35 cellular contexts compared by ENCODE assay signal in the genomic region with DNA sequence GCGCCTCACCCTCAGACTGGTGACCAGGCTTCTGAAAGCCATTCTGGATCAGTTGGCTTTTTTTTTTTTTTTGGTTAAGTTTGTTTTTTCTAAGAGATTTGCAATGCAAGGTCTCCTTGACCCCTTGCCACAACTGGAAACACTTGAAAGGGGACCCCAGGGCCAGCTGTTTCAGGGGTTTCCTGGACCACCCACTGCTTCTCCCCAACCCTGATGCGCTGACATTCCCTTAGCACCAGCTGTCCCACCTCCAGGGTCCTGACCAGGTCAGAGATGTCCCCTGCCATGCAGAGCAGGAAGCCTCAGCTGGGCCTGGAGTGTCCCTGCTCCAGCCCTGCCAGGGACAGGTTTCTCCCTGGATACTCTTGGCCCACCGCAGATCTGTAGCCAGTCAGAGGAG. TPM values are rescaled to one million over a fixed set of nuclear protein-coding genes. Genes with fewer than 3 reads are reported as not detected.
"Had no signal": no experiment of that assay in that cellular context is flagged by ENCODE, and none has a peak within 500 bp of the region (broad histone marks: within the 10 kb centered on the region; RNA-seq: fewer than 3 reads in every experiment).

No MANE protein-coding gene starts in this region.

- H3K4me3 ChIP-seq: ascending aorta, cardiac muscle cell had no signal

- H3K9me3 Mint-ChIP-seq: activated B cell treated with CpG ODN at 0.5 μM for 24 hours; activated CD4-positive, alpha-beta memory T cell treated with anti-CD3 and anti-CD28 coated beads for 36 hours; activated CD4-positive, alpha-beta T cell treated with anti-CD3 and anti-CD28 coated beads, Interleukin-2, amount 10 ng/mL, durations not matched to agents 24 days and 14 days; activated CD8-positive, alpha-beta T cell treated with anti-CD3 and anti-CD28 coated beads for 36 hours; activated naive CD4-positive, alpha-beta T cell treated with anti-CD3 and anti-CD28 coated beads, Interleukin-2, amount 10 ng/mL, durations not matched to agents 7 days and 5 days; activated naive CD4-positive, alpha-beta T cell treated with anti-CD3 and anti-CD28 coated beads, Interleukin-2, amount 50 U/mL, for 24 hours; activated naive CD8-positive, alpha-beta T cell treated with anti-CD3 and anti-CD28 coated beads, Interleukin-2, amount 10 ng/mL, durations not matched to agents 7 days and 5 days; activated naive CD8-positive, alpha-beta T cell treated with anti-CD3 and anti-CD28 coated beads, Interleukin-2, amount 50 U/mL, for 24 hours; activated T-cell treated with anti-CD3 and anti-CD28 coated beads, Interleukin-2, amount 50 U/mL, for 4 hours; activated T-cell treated with anti-CD3 and anti-CD28 coated beads, Interleukin-2, amount 50 U/mL, for 72 hours; activated T-helper 1 cell treated with anti-CD3 and anti-CD28 coated beads, Interleukin-12 subunit alpha, Interleukin-12 subunit beta, Interleukin-2, Interleukin-4 antibody, amounts not matched to agents 30 ng/mL and 10 ng/mL and 1 ng/mL, durations not matched to agents 14 hours and 24 hours and 36 hours; activated T-helper 17 cell treated with anti-CD3 and anti-CD28 coated beads, Interleukin-2, amount 50 U/mL, for 72 hours; brain; central memory CD8-positive, alpha-beta T cell; T-helper 2 cell treated with Interferon-gamma antibody and Interleukin-4, amounts not matched to agents 5 μg/mL and 100 μg/mL, for 36 hours had no signal

- H3K27me3 Mint-ChIP-seq: activated CD4-positive, alpha-beta memory T cell treated with anti-CD3 and anti-CD28 coated beads for 36 hours; activated CD4-positive, alpha-beta T cell treated with anti-CD3 and anti-CD28 coated beads, Interleukin-2, amount 10 ng/mL, durations not matched to agents 24 days and 14 days; activated CD8-positive, alpha-beta T cell treated with anti-CD3 and anti-CD28 coated beads for 36 hours; activated naive CD4-positive, alpha-beta T cell treated with anti-CD3 and anti-CD28 coated beads, Interleukin-2, amount 50 U/mL, for 24 hours; activated naive CD8-positive, alpha-beta T cell; activated naive CD8-positive, alpha-beta T cell treated with anti-CD3 and anti-CD28 coated beads, Interleukin-2, amount 50 U/mL, for 24 hours; activated T-helper 17 cell treated with anti-CD3 and anti-CD28 coated beads, Interleukin-2, amount 50 U/mL, for 72 hours; brain; central memory CD8-positive, alpha-beta T cell had no signal

- H3K4me1 Mint-ChIP-seq: activated B cell treated with CpG ODN at 0.5 μM for 24 hours; activated naive CD4-positive, alpha-beta T cell treated with anti-CD3 and anti-CD28 coated beads, Interleukin-2, amount 10 ng/mL, durations not matched to agents 7 days and 5 days; activated T-helper 17 cell treated with anti-CD3 and anti-CD28 coated beads, Interleukin-2, amount 50 U/mL, for 72 hours; brain; central memory CD8-positive, alpha-beta T cell had no signal

- H3K4me1 ChIP-seq: ascending aorta had no signal

- DNase-seq: activated B cell treated with CpG ODN at 0.5 μM for 24 hours; activated CD4-positive, alpha-beta memory T cell treated with anti-CD3 and anti-CD28 coated beads for 36 hours; activated CD4-positive, alpha-beta T cell treated with anti-CD3 and anti-CD28 coated beads for 4 hours; activated CD4-positive, alpha-beta T cell treated with anti-CD3 and anti-CD28 coated beads, Interleukin-2, amount 10 ng/mL, durations not matched to agents 24 days and 14 days; activated CD4-positive, alpha-beta T cell treated with anti-CD3 and anti-CD28 coated beads, Interleukin-2, amount 50 U/mL, for 1 hour; activated CD4-positive, alpha-beta T cell treated with anti-CD3 and anti-CD28 coated beads, Interleukin-2, amount 50 U/mL, for 4 hours; activated CD4-positive, CD25-positive, alpha-beta regulatory T cell treated with anti-CD3 and anti-CD28 coated beads, Interleukin-2, amount 50 U/mL, for 72 hours; activated CD8-positive, alpha-beta memory T cell treated with anti-CD3 and anti-CD28 coated beads, Interleukin-2, amount 50 U/mL, for 4 hours; activated CD8-positive, alpha-beta T cell treated with anti-CD3 and anti-CD28 coated beads for 36 hours; activated effector memory CD4-positive, alpha-beta T cell treated with anti-CD3 and anti-CD28 coated beads, Interleukin-2, amount 50 U/mL, for 16 hours; activated gamma-delta T cell treated with Interleukin-2 at 50 U/mL for 16 hours; activated naive CD4-positive, alpha-beta T cell; activated naive CD4-positive, alpha-beta T cell treated with anti-CD3 and anti-CD28 coated beads, Interleukin-2, amount 10 ng/mL, durations not matched to agents 7 days and 5 days; activated naive CD8-positive, alpha-beta T cell treated with anti-CD3 and anti-CD28 coated beads, Interleukin-2, amount 10 ng/mL, durations not matched to agents 7 days and 5 days; activated naive CD8-positive, alpha-beta T cell treated with anti-CD3 and anti-CD28 coated beads, Interleukin-2, amount 50 U/mL, for 24 hours; activated T-cell treated with anti-CD3 and anti-CD28 coated beads for 4 hours; activated T-cell treated with anti-CD3 and anti-CD28 coated beads, Interleukin-2, amount 50 U/mL, for 1 hour; activated T-cell treated with anti-CD3 and anti-CD28 coated beads, Interleukin-2, amount 50 U/mL, for 4 hours; activated T-cell treated with anti-CD3 and anti-CD28 coated beads, Interleukin-2, amount 50 U/mL, for 72 hours; amygdala; anterior cingulate cortex; caudate nucleus; cerebellar nuclear complex; T-helper 2 cell; T-helper 9 cell had no signal

- H3K36me3 Mint-ChIP-seq: activated CD4-positive, alpha-beta memory T cell treated with anti-CD3 and anti-CD28 coated beads for 36 hours; activated naive CD4-positive, alpha-beta T cell treated with anti-CD3 and anti-CD28 coated beads, Interleukin-2, amount 10 ng/mL, durations not matched to agents 7 days and 5 days; activated naive CD4-positive, alpha-beta T cell treated with anti-CD3 and anti-CD28 coated beads, Interleukin-2, amount 50 U/mL, for 24 hours; activated naive CD8-positive, alpha-beta T cell; activated naive CD8-positive, alpha-beta T cell treated with anti-CD3 and anti-CD28 coated beads, Interleukin-2, amount 10 ng/mL, durations not matched to agents 7 days and 5 days had no signal

- H3K27me3 ChIP-seq: ascending aorta, cardiac muscle cell had no signal

- H3K9me3 ChIP-seq: ascending aorta had no signal

- H3K27ac ChIP-seq: ascending aorta, cardiac muscle cell, VCaP had no signal

- H3K27ac Mint-ChIP-seq: activated B cell treated with CpG ODN at 0.5 μM for 24 hours; activated CD4-positive, alpha-beta memory T cell treated with anti-CD3 and anti-CD28 coated beads for 36 hours; activated CD4-positive, alpha-beta T cell treated with anti-CD3 and anti-CD28 coated beads, Interleukin-2, amount 10 ng/mL, durations not matched to agents 24 days and 14 days; activated CD8-positive, alpha-beta T cell treated with anti-CD3 and anti-CD28 coated beads for 36 hours; activated naive CD4-positive, alpha-beta T cell treated with anti-CD3 and anti-CD28 coated beads, Interleukin-2, amount 10 ng/mL, durations not matched to agents 7 days and 5 days; activated naive CD4-positive, alpha-beta T cell treated with anti-CD3 and anti-CD28 coated beads, Interleukin-2, amount 50 U/mL, for 24 hours; activated naive CD8-positive, alpha-beta T cell; activated naive CD8-positive, alpha-beta T cell treated with anti-CD3 and anti-CD28 coated beads, Interleukin-2, amount 10 ng/mL, durations not matched to agents 7 days and 5 days; activated naive CD8-positive, alpha-beta T cell treated with anti-CD3 and anti-CD28 coated beads, Interleukin-2, amount 50 U/mL, for 24 hours; activated T-cell treated with anti-CD3 and anti-CD28 coated beads, Interleukin-2, amount 50 U/mL, for 72 hours; activated T-helper 1 cell treated with anti-CD3 and anti-CD28 coated beads, Interleukin-12 subunit alpha, Interleukin-12 subunit beta, Interleukin-2, Interleukin-4 antibody, amounts not matched to agents 30 ng/mL and 10 ng/mL and 1 ng/mL, durations not matched to agents 14 hours and 24 hours and 36 hours; activated T-helper 17 cell treated with anti-CD3 and anti-CD28 coated beads, Interleukin-2, amount 50 U/mL, for 72 hours; brain; T-helper 2 cell treated with Interferon-gamma antibody and Interleukin-4, amounts not matched to agents 5 μg/mL and 100 μg/mL, for 36 hours had no signal

- H3K4me3 Mint-ChIP-seq: activated B cell treated with CpG ODN at 0.5 μM for 24 hours; activated CD4-positive, alpha-beta memory T cell treated with anti-CD3 and anti-CD28 coated beads for 36 hours; activated CD4-positive, alpha-beta T cell treated with anti-CD3 and anti-CD28 coated beads, Interleukin-2, amount 10 ng/mL, durations not matched to agents 24 days and 14 days; activated CD8-positive, alpha-beta T cell treated with anti-CD3 and anti-CD28 coated beads for 36 hours; activated naive CD4-positive, alpha-beta T cell treated with anti-CD3 and anti-CD28 coated beads, Interleukin-2, amount 10 ng/mL, durations not matched to agents 7 days and 5 days; activated naive CD4-positive, alpha-beta T cell treated with anti-CD3 and anti-CD28 coated beads, Interleukin-2, amount 50 U/mL, for 24 hours; activated naive CD8-positive, alpha-beta T cell; activated naive CD8-positive, alpha-beta T cell treated with anti-CD3 and anti-CD28 coated beads, Interleukin-2, amount 10 ng/mL, durations not matched to agents 7 days and 5 days; activated naive CD8-positive, alpha-beta T cell treated with anti-CD3 and anti-CD28 coated beads, Interleukin-2, amount 50 U/mL, for 24 hours; activated T-cell treated with anti-CD3 and anti-CD28 coated beads, Interleukin-2, amount 50 U/mL, for 4 hours; activated T-cell treated with anti-CD3 and anti-CD28 coated beads, Interleukin-2, amount 50 U/mL, for 72 hours; activated T-helper 1 cell treated with anti-CD3 and anti-CD28 coated beads, Interleukin-12 subunit alpha, Interleukin-12 subunit beta, Interleukin-2, Interleukin-4 antibody, amounts not matched to agents 30 ng/mL and 10 ng/mL and 1 ng/mL, durations not matched to agents 14 hours and 24 hours and 36 hours; activated T-helper 17 cell treated with anti-CD3 and anti-CD28 coated beads, Interleukin-2, amount 50 U/mL, for 72 hours; brain; central memory CD8-positive, alpha-beta T cell; T-helper 2 cell treated with Interferon-gamma antibody and Interleukin-4, amounts not matched to agents 5 μg/mL and 100 μg/mL, for 36 hours had no signal

RNA-seq across cellular contexts. Expression of a gene that starts 16.9 kb away (rescaled TPM):
- total RNA-seq: activated B cell treated with CpG ODN at 0.5 μM for 24 hours had no signal

RNA-seq across cellular contexts. Expression of a gene that starts 31.8 kb away (rescaled TPM):
- total RNA-seq: activated CD4-positive, alpha-beta T cell treated with anti-CD3 and anti-CD28 coated beads, Interleukin-2, amount 10 ng/mL, durations not matched to agents 24 days and 14 days had no signal
